8 cellular contexts compared by ENCODE assay signal in genomic region chr20:43459022-43459942, GRCh38. TPM values are rescaled to one million over a fixed set of nuclear protein-coding genes. Genes with fewer than 3 reads are reported as not detected.
A peak's percentile ranks its signal among the peaks of the same experiment; 100 is the strongest.
DNase-seq lines count a peak whose midpoint lies in the region; ATAC-seq and TF ChIP-seq lines count a peak whose summit lies in the region.

No MANE protein-coding gene starts in this region.

- H3K27me3 ChIP-seq in skeletal muscle tissue (ENCODE audit: control insufficient read depth in 3 of 3, insufficient read depth in 3 of 3, low read length in 3 of 3) (peaks cover 0 to under 1% (median 0%) of the 10 kb centered on the region in 3 donors), foreskin keratinocyte (no peaks in the 10 kb centered on the region)

- CTCF ChIA-PET in activated CD4-positive, alpha-beta T cell treated with anti-CD3 and anti-CD28 coated beads for 36 hours (lab: Charles Lee), result no interaction called here

- POLR2A ChIA-PET in activated CD4-positive, alpha-beta T cell treated with anti-CD3 and anti-CD28 coated beads for 36 hours (lab: Charles Lee), result interaction anchor here (1.1 kb wide), 1 partner anchor 56 kb away, joined by 3 read pairs; no protein-coding TSS in a partner anchor

- DNase-seq in activated CD4-positive, alpha-beta T cell treated with anti-CD3 and anti-CD28 coated beads for 36 hours, result peak; percentile 59
- DNase-seq in activated CD4-positive, alpha-beta T cell treated with anti-CD3 and anti-CD28 coated beads, Interleukin-2, amount 50 U/mL, for 1 hour, result no peak
- DNase-seq in activated CD4-positive, alpha-beta T cell treated with anti-CD3 and anti-CD28 coated beads, Interleukin-2, amount 50 U/mL, for 48 hours, result peak; percentile 28 to 42
- peak in 1 of 2 donors; percentile 43 for DNase-seq in foreskin fibroblast
- DNase-seq in foreskin keratinocyte, result no peak

- H3K27ac ChIP-seq in skeletal muscle tissue (ENCODE audit: low read depth, low read length), result no peak overlapping the region
- no peak overlapping the region for H3K27ac ChIP-seq in foreskin keratinocyte

- H3K9me3 Mint-ChIP-seq in activated CD4-positive, alpha-beta T cell treated with anti-CD3 and anti-CD28 coated beads for 36 hours (ENCODE audit: low read depth), result no peaks in the 10 kb centered on the region

- H3K4me1 ChIP-seq in skeletal muscle tissue (ENCODE audit: control insufficient read depth in 3 of 3, insufficient read depth in 3 of 3, low read length in 3 of 3), result peaks cover 14 to 18% (median 14%) of the 10 kb centered on the region in 3 donors
- H3K4me1 ChIP-seq in foreskin keratinocyte, result peaks cover 4% of the 10 kb centered on the region

- TF ChIP-seq CTCF in foreskin fibroblast (IDR thresholded peaks at IDR 0.05; ENCODE audit: low read depth, low read length), result no peak
- TF ChIP-seq CTCF in foreskin keratinocyte (conservative IDR thresholded peaks at IDR 0.05), result no peak

- intact Hi-C loops in activated CD4-positive, alpha-beta T cell treated with anti-CD3 and anti-CD28 coated beads for 36 hours (cut with DNase I, micrococcal nuclease), result loop anchor here in 1 of 2 experiments (5.0 kb wide), 1 partner anchor 1842 kb away; the partner anchor contains the start of gene CHD6

- peaks cover 41% of the 10 kb centered on the region for H3K4me1 Mint-ChIP-seq in activated CD4-positive, alpha-beta T cell treated with anti-CD3 and anti-CD28 coated beads for 36 hours

- peak overlapping the region; percentile 91 for H3K4me3 Mint-ChIP-seq in activated CD4-positive, alpha-beta T cell treated with anti-CD3 and anti-CD28 coated beads for 36 hours

- peak overlapping the region in 1 of 3 donors; percentile 68 for H3K9ac ChIP-seq in skeletal muscle tissue (ENCODE audit: low read depth in 1 of 3, low read length in 3 of 3)

- H3K4me3 ChIP-seq in foreskin fibroblast (ENCODE audit: low read depth in 1 of 2, low read length in 2 of 2), result peak overlapping the region; percentile 79 to 88
- H3K4me3 ChIP-seq in skeletal muscle tissue (ENCODE audit: low read length in 3 of 3), result peak overlapping the region; percentile 66 to 95 (median 92)

- H3K36me3 ChIP-seq in skeletal muscle tissue (ENCODE audit: control insufficient read depth in 3 of 3, insufficient read depth in 3 of 3, low read length in 3 of 3), result peaks cover 34 to 50% (median 44%) of the 10 kb centered on the region in 3 donors

- no peak for ATAC-seq in activated CD4-positive, alpha-beta T cell treated with anti-CD3 and anti-CD28 coated beads for 36 hours
- ATAC-seq in foreskin keratinocyte (no peak), HG02588 (IDR thresholded peaks at IDR 0.05; ENCODE audit: unreplicated experiment) (no peak), GM21528 (IDR thresholded peaks at IDR 0.05; ENCODE audit: low FRiP score, unreplicated experiment) (no peak)

- no peaks in the 10 kb centered on the region for H3K9me3 ChIP-seq in skeletal muscle tissue (ENCODE audit: control insufficient read depth in 3 of 3, low read length in 3 of 3)

- peaks cover under 1% of the 10 kb centered on the region for H3K27me3 Mint-ChIP-seq in activated CD4-positive, alpha-beta T cell treated with anti-CD3 and anti-CD28 coated beads for 36 hours

- H3K27ac Mint-ChIP-seq in activated CD4-positive, alpha-beta T cell treated with anti-CD3 and anti-CD28 coated beads for 36 hours, result peak overlapping the region; percentile 82

- peaks cover 58% of the 10 kb centered on the region for H3K36me3 Mint-ChIP-seq in activated CD4-positive, alpha-beta T cell treated with anti-CD3 and anti-CD28 coated beads for 36 hours (ENCODE audit: low read depth)

RNA-seq across cellular contexts. Expression of gene SRSF6, which starts 1.6 kb away (rescaled TPM):
- total RNA-seq in activated CD4-positive, alpha-beta T cell treated with anti-CD3 and anti-CD28 coated beads for 36 hours, result 100 to 1,000 TPM; 132 to 135 TPM
- 44.9 TPM for total RNA-seq in skeletal muscle tissue
- total RNA-seq in foreskin keratinocyte, result 75.7 and 82.6 TPM in 2 replicates
- polyA plus RNA-seq in foreskin keratinocyte, result 56.8 and 65.6 TPM in 2 replicates

RNA-seq across cellular contexts. Expression of gene L3MBTL1, which starts 48.2 kb away (rescaled TPM):
- total RNA-seq in activated CD4-positive, alpha-beta T cell treated with anti-CD3 and anti-CD28 coated beads for 36 hours, result 1 to 10 TPM; 6.5 to 8.0 TPM
- total RNA-seq in skeletal muscle tissue (7.8 TPM), foreskin keratinocyte (4.2 and 4.8 TPM in 2 replicates)
- 1.5 and 2.4 TPM in 2 replicates for polyA plus RNA-seq in foreskin keratinocyte

Comparison
In these comparisons a context has a peak if more than half of its experiments do, and no peak if none do; other contexts are left out.
1. DNase-seq: peak in activated CD4-positive, alpha-beta T cell treated with anti-CD3 and anti-CD28 coated beads for 36 hours (single experiment) and activated CD4-positive, alpha-beta T cell treated with anti-CD3 and anti-CD28 coated beads, Interleukin-2, amount 50 U/mL, for 48 hours (2 of 2); none in activated CD4-positive, alpha-beta T cell treated with anti-CD3 and anti-CD28 coated beads, Interleukin-2, amount 50 U/mL, for 1 hour (single experiment) and foreskin keratinocyte (0 of 2).